Comparison of ENCODE assay signal across 22 cellular contexts in genomic region chr11:13268791-13269190, GRCh38. TPM values are rescaled to one million over a fixed set of nuclear protein-coding genes. Genes with fewer than 3 reads are reported as not detected.
DNase-seq lines count a peak whose midpoint lies in the region; ATAC-seq lines count a peak whose summit lies in the region.
"Had no signal": no experiment of that assay in that cellular context is flagged by ENCODE, and none has a peak within 500 bp of the region (broad histone marks: within the 10 kb centered on the region; RNA-seq: fewer than 3 reads in every experiment).

No MANE protein-coding gene starts in this region.

- H3K27me3 ChIP-seq in mesenchymal stem cell (ENCODE audit: control insufficient read depth in 1 of 2, insufficient read depth in 1 of 2, low read length in 2 of 2) = peaks cover 0 to 7% of the 10 kb centered on the region in 2 experiments

- H3K36me3 ChIP-seq in mesenchymal stem cell (ENCODE audit: control insufficient read depth in 1 of 2, insufficient read depth in 2 of 2, low read depth in 1 of 2, low read length in 2 of 2) = no peaks in the 10 kb centered on the region
- H3K36me3 ChIP-seq: SJSA1 had no signal

- H3K79me1 ChIP-seq in mesenchymal stem cell (replicated peaks; ENCODE audit: low read length, poor library complexity, severe bottlenecking) = no peaks in the 10 kb centered on the region

- H3K18ac ChIP-seq in mesenchymal stem cell (ENCODE audit: low read depth in 1 of 2, low read length in 2 of 2) = no peak overlapping the region

- peaks cover 20% of the 10 kb centered on the region for H3K27me3 Mint-ChIP-seq in activated CD4-positive, alpha-beta T cell treated with anti-CD3 and anti-CD28 coated beads for 36 hours

- H3K9ac ChIP-seq in mesenchymal stem cell (ENCODE audit: low read length) = no peak overlapping the region

- H3K36me3 Mint-ChIP-seq in activated CD4-positive, alpha-beta T cell treated with anti-CD3 and anti-CD28 coated beads for 36 hours (ENCODE audit: low read depth) = no peaks in the 10 kb centered on the region
- H3K36me3 Mint-ChIP-seq: CD8-positive, alpha-beta T cell had no signal

- no peak overlapping the region for H4K91ac ChIP-seq in mesenchymal stem cell (ENCODE audit: low read length)

- H2BK15ac ChIP-seq in mesenchymal stem cell (ENCODE audit: low read depth, poor library complexity, severe bottlenecking) = no peak overlapping the region

- POLR2A ChIA-PET in activated CD4-positive, alpha-beta T cell treated with anti-CD3 and anti-CD28 coated beads for 36 hours (lab: Charles Lee) = no interaction called here

- H3K4me1 Mint-ChIP-seq in activated CD4-positive, alpha-beta T cell treated with anti-CD3 and anti-CD28 coated beads for 36 hours = no peaks in the 10 kb centered on the region

- H3K27ac ChIP-seq in epithelial cell of prostate (peak overlapping the region; percentile 33), mesenchymal stem cell (ENCODE audit: low read length, poor library complexity, severe bottlenecking) (no peak overlapping the region)
- H3K27ac ChIP-seq: 22Rv1, SJSA1 had no signal

- H3K14ac ChIP-seq in mesenchymal stem cell (ENCODE audit: low read length in 2 of 2) = no peak overlapping the region

- H3K23ac ChIP-seq in mesenchymal stem cell (ENCODE audit: low read length in 2 of 2) = no peak overlapping the region

- H2BK12ac ChIP-seq in mesenchymal stem cell (ENCODE audit: low read length in 2 of 2) = no peak overlapping the region

- H3K27ac Mint-ChIP-seq in activated CD4-positive, alpha-beta T cell treated with anti-CD3 and anti-CD28 coated beads for 36 hours = no peak overlapping the region
- H3K27ac Mint-ChIP-seq: CD8-positive, alpha-beta T cell had no signal

- H3K9me3 Mint-ChIP-seq in activated CD4-positive, alpha-beta T cell treated with anti-CD3 and anti-CD28 coated beads for 36 hours (ENCODE audit: low read depth) = no peaks in the 10 kb centered on the region
- H3K9me3 Mint-ChIP-seq: CD8-positive, alpha-beta T cell had no signal

- no peak overlapping the region for H3K4me2 ChIP-seq in mesenchymal stem cell (ENCODE audit: low read length, poor library complexity, severe bottlenecking)

- no peak overlapping the region for H3K4me3 Mint-ChIP-seq in activated CD4-positive, alpha-beta T cell treated with anti-CD3 and anti-CD28 coated beads for 36 hours
- H3K4me3 Mint-ChIP-seq: CD8-positive, alpha-beta T cell had no signal

- no peak overlapping the region for H4K8ac ChIP-seq in mesenchymal stem cell (ENCODE audit: low read length)

- H2BK120ac ChIP-seq in mesenchymal stem cell (ENCODE audit: low read depth, low read length) = no peak overlapping the region

- H3K4me3 ChIP-seq in mesenchymal stem cell (ENCODE audit: insufficient read depth in 1 of 2, low read depth in 1 of 2, low read length in 2 of 2) = no peak overlapping the region
- H3K4me3 ChIP-seq: SJSA1 had no signal

- no peak for ATAC-seq in GM21723 (IDR thresholded peaks at IDR 0.05; ENCODE audit: unreplicated experiment)
- no peak for ATAC-seq in activated CD4-positive, alpha-beta T cell treated with anti-CD3 and anti-CD28 coated beads for 36 hours
- ATAC-seq: CD8-positive, alpha-beta T cell; Right ventricle myocardium inferior had no signal

- intact Hi-C loops in activated CD4-positive, alpha-beta T cell treated with anti-CD3 and anti-CD28 coated beads for 36 hours (cut with DNase I, micrococcal nuclease) = no loop called here

- CTCF ChIA-PET in activated CD4-positive, alpha-beta T cell treated with anti-CD3 and anti-CD28 coated beads for 36 hours (lab: Charles Lee) = interaction anchor here (1.2 kb wide), 1 partner anchor 205 kb away, joined by 3 read pairs; no protein-coding TSS in a partner anchor

- peaks cover 1% of the 10 kb centered on the region for H3K4me1 ChIP-seq in mesenchymal stem cell (ENCODE audit: control insufficient read depth, insufficient read depth, low read depth, low read length)
- H3K4me1 ChIP-seq: SJSA1 had no signal

- no peak overlapping the region for H3K4ac ChIP-seq in mesenchymal stem cell (ENCODE audit: low read depth in 1 of 2, low read length in 2 of 2)

- no peak overlapping the region for H2AK5ac ChIP-seq in mesenchymal stem cell (ENCODE audit: low read length, severe bottlenecking)

- DNase-seq in NCI-H2107 treated with DMSO at 0.1 percent for 48 hours (lab: John Stamatoyannopoulos, UW; ENCODE audit: unreplicated experiment) = peak; percentile 46
- no peak for DNase-seq in NCI-H2107 (lab: John Stamatoyannopoulos, UW)
- DNase-seq in NCI-H526 treated with DMSO at 0.1 percent for 48 hours (lab: John Stamatoyannopoulos, UW) = peak; percentile 84
- DNase-seq in epithelial cell of prostate (ENCODE audit: low read depth, low spot score) = no peak
- DNase-seq in middle frontal gyrus (ENCODE audit: extremely low spot score, low spot score) = no peak
- DNase-seq in mesenchymal stem cell = no peak
- DNase-seq in activated CD4-positive, alpha-beta T cell treated with anti-CD3 and anti-CD28 coated beads for 36 hours = no peak
- DNase-seq: AML-193; C1 segment of cervical spinal cord; Calu3; CD8-positive, alpha-beta T cell; Karpas-422; NCI-H1436; NCI-H187 treated with DMSO at 0.1 percent for 48 hours; NCI-H2171; NCI-H345; NCI-H524; OCI-M1 had no signal

- H2AFZ ChIP-seq in mesenchymal stem cell (ENCODE audit: low read depth, low read length) = no peak overlapping the region

- no peaks in the 10 kb centered on the region for H3K9me3 ChIP-seq in mesenchymal stem cell (ENCODE audit: control insufficient read depth, low read length)
- H3K9me3 ChIP-seq: SJSA1 had no signal

- H2BK5ac ChIP-seq in mesenchymal stem cell (ENCODE audit: low read depth, low read length, poor library complexity, severe bottlenecking) = no peak overlapping the region

RNA-seq across cellular contexts. Expression of gene BMAL1, which starts 8.8 kb away (rescaled TPM):
- polyA plus RNA-seq in mesenchymal stem cell (2013, experiment 1 of 2) = 9.0 TPM
- 10.0 TPM for polyA plus RNA-seq in mesenchymal stem cell (2013, experiment 2 of 2)
- total RNA-seq in activated CD4-positive, alpha-beta T cell treated with anti-CD3 and anti-CD28 coated beads for 36 hours = 10 to 100 TPM; 18.6 to 20.2 TPM

Comparison
In these comparisons a context has a peak if more than half of its experiments do, and no peak if none do; other contexts are left out.
1. DNase-seq: peak in NCI-H2107 treated with DMSO at 0.1 percent for 48 hours (single experiment) and NCI-H526 treated with DMSO at 0.1 percent for 48 hours (single experiment); none in NCI-H2107 (single experiment), epithelial cell of prostate (single experiment), middle frontal gyrus (single experiment), mesenchymal stem cell (single experiment) and activated CD4-positive, alpha-beta T cell treated with anti-CD3 and anti-CD28 coated beads for 36 hours (single experiment).